Comparison of ENCODE assay signal across 11 cellular contexts in genomic region chr20:46872315-46873211, GRCh38. TPM values are rescaled to one million over a fixed set of nuclear protein-coding genes. Genes with fewer than 3 reads are reported as not detected.
DNase-seq lines count a peak whose midpoint lies in the region; ATAC-seq and TF ChIP-seq lines count a peak whose summit lies in the region.
"Had no signal": no experiment of that assay in that cellular context is flagged by ENCODE, and none has a peak within 500 bp of the region (broad histone marks: within the 10 kb centered on the region; RNA-seq: fewer than 3 reads in every experiment).

No MANE protein-coding gene starts in this region.

- BruUV-seq in OCI-LY7 (replicated peaks; lab: Mats Ljungman, UMichigan) = no TSS peak

- H3K27me3 ChIP-seq in tibial nerve = no peaks in the 10 kb centered on the region

- H3K27ac ChIP-seq in OCI-LY7 (ENCODE audit: low read depth, low read length, poor library complexity, severe bottlenecking) (no peak overlapping the region), tibial nerve (peak overlapping the region in 2 of 4 donors; percentile 15 to 52)
- H3K27ac ChIP-seq: WERI-Rb-1 had no signal

- CTCF ChIA-PET in OCI-LY7 (lab: Charles Lee; ENCODE audit: unreplicated experiment) (no interaction called here), GM10248 (lab: Yijun Ruan, JAX) (no interaction called here)

- no peaks in the 10 kb centered on the region for H4K20me1 ChIP-seq in OCI-LY7 (ENCODE audit: insufficient read depth, low read length)

- no peak overlapping the region for H3K4me2 ChIP-seq in OCI-LY7 (ENCODE audit: low read length)

- H3K4me3 ChIP-seq in OCI-LY7 (ENCODE audit: low read depth, low read length, poor library complexity, severe bottlenecking) (no peak overlapping the region), tibial nerve (peak overlapping the region in 3 of 4 donors; percentile 13 to 28 (median 26))

- H3K36me3 ChIP-seq in OCI-LY7 (ENCODE audit: insufficient read depth, low read length) = no peaks in the 10 kb centered on the region
- H3K36me3 ChIP-seq in tibial nerve = no peaks in the 10 kb centered on the region
- H3K36me3 ChIP-seq: WERI-Rb-1 had no signal

- H3K9me2 ChIP-seq in OCI-LY7 (ENCODE audit: insufficient read depth, low read length) = no peaks in the 10 kb centered on the region

- POLR2A ChIA-PET in OCI-LY7 (lab: Charles Lee) (no interaction called here), GM10248 (lab: Yijun Ruan, JAX) (no interaction called here)

- H3K9me3 ChIP-seq in OCI-LY7 (ENCODE audit: low read length) = no peaks in the 10 kb centered on the region
- peaks cover 0 to 26% (median 5%) of the 10 kb centered on the region in 4 donors for H3K9me3 ChIP-seq in tibial nerve

- TF ChIP-seq CTCF in OCI-LY7 (conservative IDR thresholded peaks at IDR 0.05; ENCODE audit: low read length) (no peak), tibial nerve (IDR thresholded peaks at IDR 0.05) (no peak), GM10248 (IDR thresholded peaks at IDR 0.05; ENCODE audit: control extremely low read depth, extremely low read depth, low read depth, missing control alignments) (no peak)

- H3K4me1 ChIP-seq in OCI-LY7 (ENCODE audit: insufficient read depth, low read length, poor library complexity, severe bottlenecking) (no peaks in the 10 kb centered on the region), tibial nerve (peaks cover 0 to 3% (median 0%) of the 10 kb centered on the region in 4 donors)

- TF ChIP-seq EP300 in tibial nerve (IDR thresholded peaks at IDR 0.05) = no peak

- no peak for TF ChIP-seq POLR2A in tibial nerve (IDR thresholded peaks at IDR 0.05)

- H2AFZ ChIP-seq in OCI-LY7 (ENCODE audit: low read length) = peak overlapping the region; percentile 42

- no peak for ATAC-seq in Right ventricle myocardium superior (ENCODE audit: poor library complexity)

- 48% methylated on average over 13 of the region's 13 CpGs for WGBS in tibial nerve, 2 donors

- no peaks in the 10 kb centered on the region for H3K79me2 ChIP-seq in OCI-LY7 (ENCODE audit: insufficient read depth, low read depth, low read length)

- DNase-seq in Right ventricle myocardium superior (peak; percentile 58), cardiac septum (ENCODE audit: low spot score) (no peak), OCI-LY7 (ENCODE audit: low spot score) (peak; percentile 7), fibroblast of peridontal ligament (ENCODE audit: extremely low read depth) (peak; percentile 29), tibial nerve (ENCODE audit: low spot score in 2 of 2) (no peak), medulla oblongata (ENCODE audit: extremely low spot score) (no peak), GM10248 (ENCODE audit: extremely low spot score) (no peak), kidney tubule cell (ENCODE audit: low spot score) (no peak)
- DNase-seq: activated naive CD4-positive, alpha-beta T cell treated with anti-CD3 and anti-CD28 coated beads, Interleukin-2, amount 50 U/mL, for 16 hours; CD4-positive, alpha-beta memory T cell; WERI-Rb-1 had no signal

- intact Hi-C loops in Right ventricle myocardium superior (cut with DNase I) = no loop called here
- intact Hi-C loops in cardiac septum (cut with DNase I) = no loop called here
- intact Hi-C loops in OCI-LY7 (cut with micrococcal nuclease; ENCODE audit: unreplicated experiment) = no loop called here

RNA-seq across cellular contexts. Expression of gene EYA2, which starts 22.1 kb away (rescaled TPM):
- total RNA-seq in Right ventricle myocardium superior (0.65 TPM), cardiac septum (0.40 TPM), OCI-LY7 (2022) (not detected in 2 replicates), tibial nerve (10 to 100 TPM; 13.8 to 25.5 (median 20.2) TPM)
- total RNA-seq in OCI-LY7 (2014; rRNA removed; shearing (Covaris generic)) = not detected in 2 replicates
- total RNA-seq: CD4-positive, alpha-beta memory T cell had no signal

Comparison
In these comparisons a context has a peak if more than half of its experiments do, and no peak if none do; other contexts are left out.
1. DNase-seq: peak in Right ventricle myocardium superior (single experiment), OCI-LY7 (single experiment) and fibroblast of peridontal ligament (single experiment); none in cardiac septum (single experiment), tibial nerve (0 of 2), medulla oblongata (single experiment), GM10248 (single experiment) and kidney tubule cell (single experiment).